In the genomic region with DNA sequence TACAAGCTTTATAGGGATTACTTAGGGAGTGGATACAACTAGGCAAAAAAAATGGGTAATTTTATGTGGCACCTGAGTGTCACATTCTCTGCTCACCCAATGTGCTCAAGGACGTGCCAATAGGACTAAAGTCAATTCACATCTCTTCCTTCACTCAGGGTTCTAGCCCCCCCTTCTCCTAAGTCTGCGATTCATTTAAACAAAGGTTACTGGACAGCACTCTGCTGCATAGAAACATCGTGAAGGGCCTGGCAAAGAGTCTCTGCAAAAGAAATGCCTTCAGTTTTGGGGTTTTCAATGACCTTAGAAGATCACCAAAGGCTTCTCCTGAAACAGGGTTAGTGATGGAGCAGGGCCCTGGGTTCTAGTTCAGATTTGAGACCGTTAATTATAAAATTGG, we compare ENCODE assay signal across 10 cellular contexts.
A peak's percentile ranks its signal among the peaks of the same experiment; 100 is the strongest.
DNase-seq lines count a peak whose midpoint lies in the region; ATAC-seq and TF ChIP-seq lines count a peak whose summit lies in the region.
"Had no signal": no experiment of that assay in that cellular context is flagged by ENCODE, and none has a peak within 500 bp of the region (broad histone marks: within the 10 kb centered on the region; RNA-seq: fewer than 3 reads in every experiment).

No MANE protein-coding gene starts in this region.

- peak overlapping the region; percentile 88 for H3K4me3 ChIP-seq in cardiac muscle cell
- peak overlapping the region; percentile 64 to 77 (median 71) for H3K4me3 ChIP-seq in mammary epithelial cell (replicated peaks in 1 of 3; ENCODE audit: insufficient read depth in 1 of 3, low read depth in 2 of 3, low read length in 3 of 3)
- peak overlapping the region in 3 of 4 donors; percentile 76 to 80 (median 76) for H3K4me3 ChIP-seq in upper lobe of left lung
- H3K4me3 ChIP-seq: BLaER1 had no signal

- H3K9me3 ChIP-seq in cardiac muscle cell (ENCODE audit: low read depth), result no peaks in the 10 kb centered on the region
- H3K9me3 ChIP-seq in mammary epithelial cell (replicated peaks; ENCODE audit: insufficient read depth, low read length), result no peaks in the 10 kb centered on the region
- no peaks in the 10 kb centered on the region for H3K9me3 ChIP-seq in upper lobe of left lung
- H3K9me3 ChIP-seq: BLaER1 had no signal

- intact Hi-C loops in Right ventricle myocardium inferior (cut with DNase I) (loop anchor here (5.0 to 10.0 kb wide), 2 partner anchors 90 to 208 kb away; no protein-coding TSS in a partner anchor), mammary epithelial cell (cut with micrococcal nuclease) (loop anchor here (5.0 kb wide), 2 partner anchors 80 to 240 kb away; no protein-coding TSS in a partner anchor)

- H2AFZ ChIP-seq in mammary epithelial cell (ENCODE audit: low read depth, low read length), result no peak overlapping the region

- DNase-seq in cardiac muscle cell (ENCODE audit: low read depth in 1 of 2, low spot score in 1 of 2), result peak; percentile 14 to 38
- DNase-seq in Right ventricle myocardium inferior (ENCODE audit: missing footprints), result no peak
- no peak for DNase-seq in mammary epithelial cell
- DNase-seq in lung microvascular endothelial cell (ENCODE audit: low read depth in 2 of 2), result peak; percentile 7 to 43
- DNase-seq in upper lobe of left lung, result no peak
- no peak for DNase-seq in activated CD4-positive, CD25-positive, alpha-beta regulatory T cell treated with anti-CD3 and anti-CD28 coated beads, Interleukin-2, amount 50 U/mL, for 72 hours
- DNase-seq: NCI-H1930 had no signal

- dilution Hi-C loops in mammary epithelial cell (cut with HindIII; ENCODE audit: low sequenced_read_pairs), result no loop called here

- H3K9ac ChIP-seq in mammary epithelial cell (ENCODE audit: insufficient read depth, low read length), result no peak overlapping the region
- H3K9ac ChIP-seq: BLaER1 had no signal

- no peak for TF ChIP-seq POLR2A in upper lobe of left lung (IDR thresholded peaks at IDR 0.05)

- 95% methylated on average over 4 of the region's 4 CpGs for WGBS in mammary epithelial cell (ENCODE audit: low coverage, missing lambda C conversion rate)
- WGBS in upper lobe of left lung, 2 donors, result 64 to 66% methylated on average over 4 of the region's 4 CpGs

- in situ Hi-C loops in mammary epithelial cell (cut with MboI; ENCODE audit: low sequenced_read_pairs in 2 of 2), result no loop called here

- H3K27me3 ChIP-seq in cardiac muscle cell (no peaks in the 10 kb centered on the region), mammary epithelial cell (ENCODE audit: insufficient read depth, low read length) (no peaks in the 10 kb centered on the region), upper lobe of left lung (peaks cover 0 to 2% (median 0%) of the 10 kb centered on the region in 4 donors)

- H3K4me2 ChIP-seq in mammary epithelial cell (ENCODE audit: insufficient read depth, low read depth, low read length), result peak overlapping the region; percentile 85
- H3K4me2 ChIP-seq: BLaER1 had no signal

- H3K79me2 ChIP-seq in mammary epithelial cell (ENCODE audit: insufficient read depth, low read length), result peaks cover 70% of the 10 kb centered on the region

- CTCF ChIA-PET in mammary epithelial cell (lab: Charles Lee; ENCODE audit: low non-redundant PET), result interaction anchor here (0.7 kb wide), 1 partner anchor 157 kb away, joined by 3 read pairs; no protein-coding TSS in a partner anchor

- TF ChIP-seq CTCF in cardiac muscle cell (IDR thresholded peaks at IDR 0.05; ENCODE audit: low read depth, low read length) (no peak), mammary epithelial cell (conservative IDR thresholded peaks at IDR 0.05 in 1 of 2, IDR thresholded peaks at IDR 0.05 in 1 of 2; ENCODE audit: extremely low read depth in 1 of 2, insufficient read depth in 1 of 2, low read depth in 1 of 2, low read length in 2 of 2) (no peak), upper lobe of left lung (IDR thresholded peaks at IDR 0.05) (no peak)

- no peak for TF ChIP-seq EP300 in upper lobe of left lung (IDR thresholded peaks at IDR 0.05)

- no peaks in the 10 kb centered on the region for H4K20me1 ChIP-seq in mammary epithelial cell (ENCODE audit: insufficient read depth, low read length)
- H4K20me1 ChIP-seq: BLaER1 had no signal

- H3K4me1 ChIP-seq in cardiac muscle cell (ENCODE audit: low read depth), result peaks cover 25% of the 10 kb centered on the region
- peaks cover 18% of the 10 kb centered on the region for H3K4me1 ChIP-seq in mammary epithelial cell (ENCODE audit: insufficient read depth, low read length)
- peaks cover 0 to 23% (median 8%) of the 10 kb centered on the region in 4 donors for H3K4me1 ChIP-seq in upper lobe of left lung

- no TSS peak for BruUV-seq in mammary epithelial cell (replicated peaks; lab: Mats Ljungman, UMichigan)

- ATAC-seq in Right ventricle myocardium inferior (no peak), upper lobe of left lung (ENCODE audit: low FRiP score in 2 of 2) (no peak), HG03469 (IDR thresholded peaks at IDR 0.05; ENCODE audit: unreplicated experiment) (no peak), GM18511 (IDR thresholded peaks at IDR 0.05; ENCODE audit: unreplicated experiment) (no peak)

- H3K27ac ChIP-seq in cardiac muscle cell, result no peak overlapping the region
- no peak overlapping the region for H3K27ac ChIP-seq in mammary epithelial cell (ENCODE audit: insufficient read depth, low read depth, low read length)
- H3K27ac ChIP-seq in upper lobe of left lung, result no peak overlapping the region
- H3K27ac ChIP-seq: BLaER1 had no signal

- H3K36me3 ChIP-seq in cardiac muscle cell (no peaks in the 10 kb centered on the region), mammary epithelial cell (ENCODE audit: insufficient read depth, low read length) (peaks cover 2% of the 10 kb centered on the region), upper lobe of left lung (no peaks in the 10 kb centered on the region)
- H3K36me3 ChIP-seq: BLaER1 had no signal

Comparison
In these comparisons a context has a peak if more than half of its experiments do, and no peak if none do; other contexts are left out.
1. DNase-seq: peak in cardiac muscle cell (2 of 2) and lung microvascular endothelial cell (2 of 2); none in Right ventricle myocardium inferior (single experiment), mammary epithelial cell (single experiment), upper lobe of left lung (0 of 2) and activated CD4-positive, CD25-positive, alpha-beta regulatory T cell treated with anti-CD3 and anti-CD28 coated beads, Interleukin-2, amount 50 U/mL, for 72 hours (single experiment).
2. Peak in every context shown above with its lines, with median percentiles within 50 percentile points of each other: H3K4me3 ChIP-seq.